In the genomic region with DNA sequence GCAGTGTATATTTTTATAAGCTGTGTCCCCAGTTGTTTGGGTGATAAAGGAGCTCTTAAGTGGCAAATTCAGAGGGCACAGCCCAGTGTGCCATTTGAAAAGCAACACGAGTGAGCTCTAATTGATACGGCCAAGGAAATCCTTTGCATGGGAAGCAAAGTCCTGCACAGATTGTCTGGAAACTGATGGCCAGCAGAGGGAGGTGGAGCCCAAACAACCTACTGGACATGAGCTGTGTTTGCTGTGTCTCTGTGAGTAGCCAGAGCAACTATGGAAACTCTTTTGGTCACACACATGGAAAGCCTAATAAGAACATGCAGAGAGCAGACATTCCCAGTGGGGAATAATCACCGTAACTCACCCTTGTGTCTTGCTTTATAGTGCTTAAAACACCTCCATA, we compare ENCODE assay signal across 1 cellular context.
TF ChIP-seq lines count a peak whose summit lies in the region.

No MANE protein-coding gene starts in this region.

TF ChIP-seq in SK-N-SH, 30 proteins besides CTCF, POLR2A, EP300 and RAD21 (continued from another document):
- TF ChIP-seq, protein P1, sequence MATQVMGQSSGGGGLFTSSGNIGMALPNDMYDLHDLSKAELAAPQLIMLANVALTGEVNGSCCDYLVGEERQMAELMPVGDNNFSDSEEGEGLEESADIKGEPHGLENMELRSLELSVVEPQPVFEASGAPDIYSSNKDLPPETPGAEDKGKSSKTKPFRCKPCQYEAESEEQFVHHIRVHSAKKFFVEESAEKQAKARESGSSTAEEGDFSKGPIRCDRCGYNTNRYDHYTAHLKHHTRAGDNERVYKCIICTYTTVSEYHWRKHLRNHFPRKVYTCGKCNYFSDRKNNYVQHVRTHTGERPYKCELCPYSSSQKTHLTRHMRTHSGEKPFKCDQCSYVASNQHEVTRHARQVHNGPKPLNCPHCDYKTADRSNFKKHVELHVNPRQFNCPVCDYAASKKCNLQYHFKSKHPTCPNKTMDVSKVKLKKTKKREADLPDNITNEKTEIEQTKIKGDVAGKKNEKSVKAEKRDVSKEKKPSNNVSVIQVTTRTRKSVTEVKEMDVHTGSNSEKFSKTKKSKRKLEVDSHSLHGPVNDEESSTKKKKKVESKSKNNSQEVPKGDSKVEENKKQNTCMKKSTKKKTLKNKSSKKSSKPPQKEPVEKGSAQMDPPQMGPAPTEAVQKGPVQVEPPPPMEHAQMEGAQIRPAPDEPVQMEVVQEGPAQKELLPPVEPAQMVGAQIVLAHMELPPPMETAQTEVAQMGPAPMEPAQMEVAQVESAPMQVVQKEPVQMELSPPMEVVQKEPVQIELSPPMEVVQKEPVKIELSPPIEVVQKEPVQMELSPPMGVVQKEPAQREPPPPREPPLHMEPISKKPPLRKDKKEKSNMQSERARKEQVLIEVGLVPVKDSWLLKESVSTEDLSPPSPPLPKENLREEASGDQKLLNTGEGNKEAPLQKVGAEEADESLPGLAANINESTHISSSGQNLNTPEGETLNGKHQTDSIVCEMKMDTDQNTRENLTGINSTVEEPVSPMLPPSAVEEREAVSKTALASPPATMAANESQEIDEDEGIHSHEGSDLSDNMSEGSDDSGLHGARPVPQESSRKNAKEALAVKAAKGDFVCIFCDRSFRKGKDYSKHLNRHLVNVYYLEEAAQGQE (IDR thresholded peaks at IDR 0.05; ENCODE audit: low read depth, low read length): no peak
- no peak for TF ChIP-seq TEAD4 (IDR thresholded peaks at IDR 0.05; ENCODE audit: borderline replicate concordance, insufficient read depth)
- no peak for TF ChIP-seq RXRA (IDR thresholded peaks at IDR 0.05; ENCODE audit: borderline replicate concordance, low read depth)
- no peak for TF ChIP-seq EZH2phosphoT487 (IDR thresholded peaks at IDR 0.05; ENCODE audit: borderline replicate concordance, low read depth)
- TF ChIP-seq USF2 (IDR thresholded peaks at IDR 0.05; ENCODE audit: borderline replicate concordance, low read depth, low read length): no peak
- TF ChIP-seq ELF1 (IDR thresholded peaks at IDR 0.05): no peak
- no peak for TF ChIP-seq TAF1 (IDR thresholded peaks at IDR 0.05; ENCODE audit: borderline replicate concordance, low read depth, low read length)
